Comparison of ENCODE assay signal across 15 cellular contexts in genomic region chr2:123609077-123609476, GRCh38.
"Had no signal": no experiment of that assay in that cellular context is flagged by ENCODE, and none has a peak within 500 bp of the region (broad histone marks: within the 10 kb centered on the region; RNA-seq: fewer than 3 reads in every experiment).

No MANE protein-coding gene starts in this region.

- H3K27ac ChIP-seq: heart left ventricle, pancreas, upper lobe of left lung, uterus had no signal

- DNase-seq: effector memory CD4-positive, alpha-beta T cell; heart left ventricle; hippocampal formation; mucosa of descending colon; natural killer cell; occipital lobe; pancreas; right cardiac atrium; small intestine; stimulated activated CD4-positive, alpha-beta T cell treated with anti-CD3 and anti-CD28 coated beads, Interleukin-12 subunit alpha, Interleukin-12 subunit beta, amount 100 ng/mL, for 4 hours; stimulated activated naive CD4-positive, alpha-beta T cell treated with Interleukin-2 at 50 U/mL for 16 hours; upper lobe of left lung; uterus had no signal

- H3K4me1 Mint-ChIP-seq: natural killer cell had no signal

- H3K27me3 ChIP-seq: heart left ventricle, pancreas, upper lobe of left lung, uterus had no signal

- H3K27ac Mint-ChIP-seq: natural killer cell, progenitor cell of endocrine pancreas had no signal

- H3K4me3 Mint-ChIP-seq: natural killer cell, neural crest cell had no signal

- H3K4me1 ChIP-seq: heart left ventricle, pancreas, upper lobe of left lung, uterus had no signal

- H3K36me3 ChIP-seq: heart left ventricle, pancreas, upper lobe of left lung, uterus had no signal

- H3K9me3 ChIP-seq: pancreas, uterus had no signal

- H3K4me3 ChIP-seq: heart left ventricle, mucosa of descending colon, pancreas, upper lobe of left lung, uterus had no signal

- H3K27me3 Mint-ChIP-seq: progenitor cell of endocrine pancreas had no signal
